Comparison of ENCODE assay signal across 8 cellular contexts in the genomic region with DNA sequence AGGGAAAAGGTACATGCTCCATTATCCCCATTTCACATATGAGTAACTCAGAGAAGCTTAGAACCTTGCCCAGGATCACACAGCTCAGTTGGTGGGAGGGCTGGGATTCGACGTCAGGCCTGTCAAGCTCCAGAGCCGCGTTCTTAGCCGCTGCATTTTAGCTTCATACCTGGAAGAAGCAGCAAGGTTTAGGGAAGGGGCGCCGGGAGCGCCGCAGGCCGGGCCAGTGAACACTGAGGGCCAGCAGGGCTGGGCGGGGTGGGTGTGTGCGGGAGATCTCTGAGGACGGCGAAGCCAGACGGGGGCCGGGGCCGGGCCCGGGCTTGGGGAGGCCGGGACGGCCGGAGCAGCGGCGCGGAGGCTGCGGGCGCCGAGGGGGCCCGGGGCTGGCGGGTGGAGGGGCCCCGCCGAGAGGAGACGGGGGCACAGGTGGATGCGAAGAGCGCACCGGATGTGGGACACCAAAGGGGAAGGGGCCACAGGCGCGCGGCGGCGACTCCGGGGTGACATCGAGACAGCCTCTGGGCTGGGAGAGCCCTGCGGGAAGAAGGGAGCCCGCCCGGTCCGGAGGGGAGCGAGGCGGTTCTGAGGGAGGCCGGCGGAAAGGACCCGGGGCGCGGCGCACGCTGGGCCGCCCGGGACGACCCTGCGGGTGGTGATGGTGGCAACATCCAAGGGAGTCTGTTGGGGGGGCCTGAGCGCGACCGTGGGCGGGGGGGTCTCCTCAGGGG. TPM values are rescaled to one million over a fixed set of nuclear protein-coding genes. Genes with fewer than 3 reads are reported as not detected.
A peak's percentile ranks its signal among the peaks of the same experiment; 100 is the strongest.
DNase-seq lines count a peak whose midpoint lies in the region; ATAC-seq and TF ChIP-seq lines count a peak whose summit lies in the region.

No MANE protein-coding gene starts in this region.

- POLR2A ChIA-PET in activated CD4-positive, alpha-beta memory T cell treated with anti-CD3 and anti-CD28 coated beads for 36 hours (lab: Charles Lee), result interaction anchor here (0.6 to 2.5 kb wide), 13 partner anchors 9 to 570 kb away, joined by 3 to 22 read pairs (median 8); partner anchors contain the start of genes CHCHD1, SEC24C and ZSWIM8

- TF ChIP-seq CTCF in endothelial cell (IDR thresholded peaks at IDR 0.05; ENCODE audit: unreplicated experiment) (no peak), natural killer cell (IDR thresholded peaks at IDR 0.05) (no peak)

- no peaks in the 10 kb centered on the region for H3K27me3 ChIP-seq in subcutaneous abdominal adipose tissue (ENCODE audit: control insufficient read depth in 5 of 5, insufficient read depth in 4 of 5, low read length in 5 of 5)

- H3K9ac ChIP-seq in subcutaneous abdominal adipose tissue (ENCODE audit: low read length in 5 of 5), result peak overlapping the region in 4 of 5 donors; percentile 69 to 97 (median 88)

- H3K27ac Mint-ChIP-seq in activated CD4-positive, alpha-beta memory T cell treated with anti-CD3 and anti-CD28 coated beads for 36 hours, result peak overlapping the region; percentile 95
- H3K27ac Mint-ChIP-seq in endothelial cell (ENCODE audit: unreplicated experiment) (peak overlapping the region; percentile 70), natural killer cell (peak overlapping the region; percentile 81 to 82)

- peaks cover 40% of the 10 kb centered on the region for H3K36me3 Mint-ChIP-seq in activated CD4-positive, alpha-beta memory T cell treated with anti-CD3 and anti-CD28 coated beads for 36 hours
- peaks cover 36% of the 10 kb centered on the region for H3K36me3 Mint-ChIP-seq in endothelial cell (ENCODE audit: low read depth, unreplicated experiment)
- no peaks in the 10 kb centered on the region for H3K36me3 Mint-ChIP-seq in natural killer cell

- H3K4me1 Mint-ChIP-seq in activated CD4-positive, alpha-beta memory T cell treated with anti-CD3 and anti-CD28 coated beads for 36 hours (ENCODE audit: low read depth), result peaks cover 41% of the 10 kb centered on the region
- H3K4me1 Mint-ChIP-seq in endothelial cell (ENCODE audit: unreplicated experiment), result peaks cover 23% of the 10 kb centered on the region
- H3K4me1 Mint-ChIP-seq in natural killer cell, result peaks cover 31 to 34% of the 10 kb centered on the region in 2 donors

- H3K36me3 ChIP-seq in subcutaneous abdominal adipose tissue (ENCODE audit: control insufficient read depth in 5 of 5, insufficient read depth in 5 of 5, low read length in 5 of 5), result peaks cover 2 to 58% (median 45%) of the 10 kb centered on the region in 5 donors

- no peaks in the 10 kb centered on the region for H3K27me3 Mint-ChIP-seq in activated CD4-positive, alpha-beta memory T cell treated with anti-CD3 and anti-CD28 coated beads for 36 hours
- H3K27me3 Mint-ChIP-seq in endothelial cell (ENCODE audit: unreplicated experiment) (peaks cover 13% of the 10 kb centered on the region), natural killer cell (ENCODE audit: low read depth in 2 of 2) (no peaks in the 10 kb centered on the region)

- H3K4me3 Mint-ChIP-seq in activated CD4-positive, alpha-beta memory T cell treated with anti-CD3 and anti-CD28 coated beads for 36 hours, result peak overlapping the region; percentile 85
- peak overlapping the region; percentile 93 for H3K4me3 Mint-ChIP-seq in endothelial cell (ENCODE audit: unreplicated experiment)
- peak overlapping the region; percentile 89 for H3K4me3 Mint-ChIP-seq in natural killer cell

- peak overlapping the region; percentile 81 for H3K27ac ChIP-seq in subcutaneous abdominal adipose tissue (ENCODE audit: low read depth, low read length)

- peak overlapping the region; percentile 70 to 84 (median 76) for H3K4me3 ChIP-seq in subcutaneous abdominal adipose tissue (ENCODE audit: low read depth in 1 of 5, low read length in 5 of 5)

- ATAC-seq in GM21423 (IDR thresholded peaks at IDR 0.05; ENCODE audit: unreplicated experiment) (peak; percentile 25), natural killer cell (peak; percentile 14 to 24 (median 22))

- peak; percentile 46 for DNase-seq in CMK (ENCODE audit: low read depth)
- peak; percentile 43 for DNase-seq in HuH-7.5 (ENCODE audit: low spot score)
- DNase-seq in activated CD4-positive, alpha-beta memory T cell treated with anti-CD3 and anti-CD28 coated beads for 36 hours, result peak; percentile 68
- peak; percentile 27 for DNase-seq in endothelial cell (ENCODE audit: low spot score)
- no peak for DNase-seq in natural killer cell
- no peak for DNase-seq in DMS79 treated with DMSO at 0.1 percent for 48 hours (lab: John Stamatoyannopoulos, UW)

- no peaks in the 10 kb centered on the region for H3K9me3 ChIP-seq in subcutaneous abdominal adipose tissue (ENCODE audit: control insufficient read depth in 5 of 5, low read length in 5 of 5)

- no peaks in the 10 kb centered on the region for H3K9me3 Mint-ChIP-seq in activated CD4-positive, alpha-beta memory T cell treated with anti-CD3 and anti-CD28 coated beads for 36 hours
- H3K9me3 Mint-ChIP-seq in endothelial cell (ENCODE audit: unreplicated experiment) (no peaks in the 10 kb centered on the region), natural killer cell (no peaks in the 10 kb centered on the region)

- intact Hi-C loops in activated CD4-positive, alpha-beta memory T cell treated with anti-CD3 and anti-CD28 coated beads for 36 hours (cut with micrococcal nuclease), result loop anchor here (1.0 to 5.0 kb wide), 4 partner anchors 26 to 186 kb away; partner anchors contain the start of genes CAMK2G, VCL and ZSWIM8
- intact Hi-C loops in natural killer cell (cut with micrococcal nuclease), result loop anchor here (1.0 to 5.0 kb wide), 2 partner anchors 26 to 39 kb away; partner anchors contain the start of gene ZSWIM8

- peaks cover 4 to 27% (median 26%) of the 10 kb centered on the region in 5 donors for H3K4me1 ChIP-seq in subcutaneous abdominal adipose tissue (ENCODE audit: control insufficient read depth in 5 of 5, insufficient read depth in 5 of 5, low read length in 5 of 5)

- CTCF ChIA-PET in activated CD4-positive, alpha-beta memory T cell treated with anti-CD3 and anti-CD28 coated beads for 36 hours (lab: Charles Lee), result interaction anchor here (0.6 to 1.6 kb wide), 6 partner anchors 25 to 130 kb away, joined by 3 to 12 read pairs (median 4); no protein-coding TSS in a partner anchor

RNA-seq across cellular contexts. Expression of gene NDST2, which starts 0.5 kb away (rescaled TPM):
- 10 to 100 TPM; 57.5 to 62.1 TPM for total RNA-seq in activated CD4-positive, alpha-beta memory T cell treated with anti-CD3 and anti-CD28 coated beads for 36 hours
- total RNA-seq in endothelial cell (ENCODE audit: unreplicated experiment) (32.8 TPM), natural killer cell (10 to 100 TPM; 64.7 to 73.8 (median 65.4) TPM)

RNA-seq across cellular contexts. Expression of gene ZSWIM8, which starts 25.5 kb away (rescaled TPM):
- 10 to 100 TPM; 45.1 to 46.2 TPM for total RNA-seq in activated CD4-positive, alpha-beta memory T cell treated with anti-CD3 and anti-CD28 coated beads for 36 hours
- total RNA-seq in endothelial cell (ENCODE audit: unreplicated experiment) (176 TPM), natural killer cell (100 to 1,000 TPM; 157 to 161 (median 159) TPM)

RNA-seq across cellular contexts. Expression of gene CHCHD1, which starts 29.1 kb away (rescaled TPM):
- total RNA-seq in activated CD4-positive, alpha-beta memory T cell treated with anti-CD3 and anti-CD28 coated beads for 36 hours, result 10 to 100 TPM; 35.3 to 37.6 TPM
- 22.5 TPM for total RNA-seq in endothelial cell (ENCODE audit: unreplicated experiment)
- total RNA-seq in natural killer cell, result 1 to 10 TPM; 5.2 to 7.0 (median 5.9) TPM

Comparison
In these comparisons a context has a peak if more than half of its experiments do, and no peak if none do; other contexts are left out.
1. DNase-seq: peak in CMK (single experiment), HuH-7.5 (single experiment), activated CD4-positive, alpha-beta memory T cell treated with anti-CD3 and anti-CD28 coated beads for 36 hours (single experiment) and endothelial cell (single experiment); none in natural killer cell (single experiment) and DMS79 treated with DMSO at 0.1 percent for 48 hours (single experiment).
2. Peak in every context shown above with its lines, with median percentiles within 50 percentile points of each other: H3K27ac Mint-ChIP-seq and H3K4me3 Mint-ChIP-seq.